In genomic region chr16:81040837-81041236, GRCh38 we compare ENCODE assay signal across 16 cellular contexts. TPM values are rescaled to one million over a fixed set of nuclear protein-coding genes. Genes with fewer than 3 reads are reported as not detected.
DNase-seq lines count a peak whose midpoint lies in the region; ATAC-seq and TF ChIP-seq lines count a peak whose summit lies in the region.
"Had no signal": no experiment of that assay in that cellular context is flagged by ENCODE, and none has a peak within 500 bp of the region (broad histone marks: within the 10 kb centered on the region; RNA-seq: fewer than 3 reads in every experiment).

No MANE protein-coding gene starts in this region.

- no peak overlapping the region for H3K4me3 Mint-ChIP-seq in activated naive CD4-positive, alpha-beta T cell treated with anti-CD3 and anti-CD28 coated beads for 36 hours
- no peak overlapping the region for H3K4me3 Mint-ChIP-seq in mesothelial cell of epicardium
- H3K4me3 Mint-ChIP-seq in CD4-positive, alpha-beta memory T cell, result no peak overlapping the region
- H3K4me3 Mint-ChIP-seq: CD4-positive, alpha-beta T cell; IgD-negative memory B cell had no signal

- peaks cover 12 to 25% of the 10 kb centered on the region in 2 donors for H3K36me3 Mint-ChIP-seq in activated naive CD4-positive, alpha-beta T cell treated with anti-CD3 and anti-CD28 coated beads, Interleukin-2, amount 50 U/mL, for 72 hours
- H3K36me3 Mint-ChIP-seq in activated naive CD4-positive, alpha-beta T cell treated with anti-CD3 and anti-CD28 coated beads for 36 hours (ENCODE audit: low read depth), result peaks cover 32% of the 10 kb centered on the region
- H3K36me3 Mint-ChIP-seq in mesothelial cell of epicardium, result peaks cover 44% of the 10 kb centered on the region
- H3K36me3 Mint-ChIP-seq in CD4-positive, alpha-beta memory T cell, result peaks cover 50 to 53% of the 10 kb centered on the region in 2 donors

- H3K27me3 Mint-ChIP-seq in activated naive CD4-positive, alpha-beta T cell treated with anti-CD3 and anti-CD28 coated beads for 36 hours (ENCODE audit: low read depth), result no peaks in the 10 kb centered on the region
- no peaks in the 10 kb centered on the region for H3K27me3 Mint-ChIP-seq in mesothelial cell of epicardium (ENCODE audit: low read depth)
- H3K27me3 Mint-ChIP-seq in CD4-positive, alpha-beta memory T cell, result no peaks in the 10 kb centered on the region
- H3K27me3 Mint-ChIP-seq: CD4-positive, alpha-beta T cell; IgD-negative memory B cell had no signal

- H3K9me3 Mint-ChIP-seq in activated naive CD4-positive, alpha-beta T cell treated with anti-CD3 and anti-CD28 coated beads, Interleukin-2, amount 50 U/mL, for 72 hours, result no peaks in the 10 kb centered on the region
- no peaks in the 10 kb centered on the region for H3K9me3 Mint-ChIP-seq in activated naive CD4-positive, alpha-beta T cell treated with anti-CD3 and anti-CD28 coated beads for 36 hours
- no peaks in the 10 kb centered on the region for H3K9me3 Mint-ChIP-seq in mesothelial cell of epicardium
- H3K9me3 Mint-ChIP-seq in CD4-positive, alpha-beta memory T cell, result peaks cover 0 to 2% (median 0%) of the 10 kb centered on the region in 8 donors
- H3K9me3 Mint-ChIP-seq: CD4-positive, alpha-beta T cell; IgD-negative memory B cell had no signal

- no peak overlapping the region for H3K4me3 ChIP-seq in CD4-positive, alpha-beta memory T cell (ENCODE audit: low read length in 2 of 2)

- TF ChIP-seq CTCF in mesothelial cell of epicardium (IDR thresholded peaks at IDR 0.05; ENCODE audit: unreplicated experiment), result no peak

- peak overlapping the region; percentile 0 to 69 for H3K27ac Mint-ChIP-seq in activated naive CD4-positive, alpha-beta T cell treated with anti-CD3 and anti-CD28 coated beads, Interleukin-2, amount 50 U/mL, for 72 hours
- no peak overlapping the region for H3K27ac Mint-ChIP-seq in activated naive CD4-positive, alpha-beta T cell treated with anti-CD3 and anti-CD28 coated beads for 36 hours
- peak overlapping the region; percentile 22 for H3K27ac Mint-ChIP-seq in mesothelial cell of epicardium
- H3K27ac Mint-ChIP-seq in CD4-positive, alpha-beta memory T cell, result peak overlapping the region in 2 of 7 donors; percentile 23 to 53
- H3K27ac Mint-ChIP-seq: CD4-positive, alpha-beta T cell had no signal

- H3K4me1 Mint-ChIP-seq in activated naive CD4-positive, alpha-beta T cell treated with anti-CD3 and anti-CD28 coated beads for 36 hours (ENCODE audit: low read depth), result peaks cover 32% of the 10 kb centered on the region
- peaks cover 34% of the 10 kb centered on the region for H3K4me1 Mint-ChIP-seq in mesothelial cell of epicardium
- peaks cover 20 to 38% (median 28%) of the 10 kb centered on the region in 4 donors for H3K4me1 Mint-ChIP-seq in CD4-positive, alpha-beta memory T cell

- no peaks in the 10 kb centered on the region for H3K27me3 ChIP-seq in CD4-positive, alpha-beta memory T cell (ENCODE audit: insufficient read depth, low read length)

- intact Hi-C loops in activated naive CD4-positive, alpha-beta T cell treated with anti-CD3 and anti-CD28 coated beads for 36 hours (cut with micrococcal nuclease), result no loop called here
- intact Hi-C loops in Right ventricle myocardium superior (cut with DNase I), result no loop called here
- intact Hi-C loops in CD4-positive, alpha-beta memory T cell (cut with micrococcal nuclease), result no loop called here

- CTCF ChIA-PET in activated naive CD4-positive, alpha-beta T cell treated with anti-CD3 and anti-CD28 coated beads for 36 hours (lab: Charles Lee), result no interaction called here
- CTCF ChIA-PET in CD4-positive, alpha-beta memory T cell (lab: Charles Lee; ENCODE audit: partially characterized antibody), result no interaction called here

- no peak for ATAC-seq in activated naive CD4-positive, alpha-beta T cell treated with anti-CD3 and anti-CD28 coated beads, Interleukin-2, amount 50 U/mL, for 72 hours
- no peak for ATAC-seq in Right ventricle myocardium superior (ENCODE audit: poor library complexity)
- ATAC-seq in HG03045 (IDR thresholded peaks at IDR 0.05; ENCODE audit: unreplicated experiment), result no peak
- ATAC-seq: Panc1, Right ventricle myocardium inferior had no signal

- no peaks in the 10 kb centered on the region for H3K9me3 ChIP-seq in CD4-positive, alpha-beta memory T cell (ENCODE audit: control insufficient read depth in 1 of 2, low read length in 2 of 2)

- DNase-seq in activated naive CD4-positive, alpha-beta T cell treated with anti-CD3 and anti-CD28 coated beads, Interleukin-2, amount 50 U/mL, for 72 hours (ENCODE audit: low spot score in 2 of 2), result no peak
- DNase-seq in activated naive CD4-positive, alpha-beta T cell treated with anti-CD3 and anti-CD28 coated beads for 36 hours, result no peak
- DNase-seq in astrocyte of the hippocampus (ENCODE audit: low read depth, low spot score) (peak; percentile 79), mesothelial cell of epicardium (ENCODE audit: low spot score in 2 of 2, unreplicated experiment in 2 of 2) (no peak), Right ventricle myocardium superior (no peak)
- no peak for DNase-seq in CD4-positive, alpha-beta memory T cell
- DNase-seq: CD4-positive, alpha-beta T cell; EL; NCI-H1417 treated with DMSO at 0.1 percent for 48 hours; NCI-H2029 treated with DMSO at 0.1 percent for 48 hours; NCI-H510A treated with DMSO at 0.1 percent for 48 hours had no signal

- POLR2A ChIA-PET in CD4-positive, alpha-beta memory T cell (lab: Charles Lee; ENCODE audit: partially characterized antibody), result no interaction called here

- peaks cover 25% of the 10 kb centered on the region for H3K4me1 ChIP-seq in CD4-positive, alpha-beta memory T cell (ENCODE audit: insufficient read depth, low read length)

- no peak overlapping the region for H3K27ac ChIP-seq in CD4-positive, alpha-beta memory T cell (ENCODE audit: low read depth, low read length)

- H3K36me3 ChIP-seq in CD4-positive, alpha-beta memory T cell (ENCODE audit: insufficient read depth, low read length), result peaks cover 35% of the 10 kb centered on the region

RNA-seq across cellular contexts. Expression of gene ATMIN, which starts 5.2 kb away (rescaled TPM):
- total RNA-seq in activated naive CD4-positive, alpha-beta T cell treated with anti-CD3 and anti-CD28 coated beads, Interleukin-2, amount 50 U/mL, for 72 hours, result 10 to 100 TPM; 12.4 to 16.5 TPM
- total RNA-seq in activated naive CD4-positive, alpha-beta T cell treated with anti-CD3 and anti-CD28 coated beads for 36 hours, result 10 to 100 TPM; 16.6 to 18.9 TPM
- total RNA-seq in mesothelial cell of epicardium, result 43.1 to 45.6 TPM (median 43.2 TPM) in 3 replicates
- 20.5 TPM for total RNA-seq in Right ventricle myocardium superior
- total RNA-seq in CD4-positive, alpha-beta memory T cell, result 10 to 100 TPM; 39.3 to 45.4 TPM
- polyA plus RNA-seq in CD4-positive, alpha-beta memory T cell, result 10 to 100 TPM; 26.1 to 46.3 TPM

RNA-seq across cellular contexts. Expression of gene CENPN, which starts 33.8 kb away (rescaled TPM):
- total RNA-seq in activated naive CD4-positive, alpha-beta T cell treated with anti-CD3 and anti-CD28 coated beads, Interleukin-2, amount 50 U/mL, for 72 hours, result 10 to 100 TPM; 41.7 to 57.9 TPM
- total RNA-seq in activated naive CD4-positive, alpha-beta T cell treated with anti-CD3 and anti-CD28 coated beads for 36 hours, result 10 to 100 TPM; 65.1 to 75.0 TPM
- total RNA-seq in mesothelial cell of epicardium, result 13.1 to 16.4 TPM (median 14.6 TPM) in 3 replicates
- total RNA-seq in Right ventricle myocardium superior, result 8.7 TPM
- 1 to 10 TPM; 3.4 to 4.0 TPM for total RNA-seq in CD4-positive, alpha-beta memory T cell
- 1 to 10 TPM; 2.9 to 3.9 TPM for polyA plus RNA-seq in CD4-positive, alpha-beta memory T cell

RNA-seq across cellular contexts. Expression of gene CMC2, which starts 34.2 kb away (rescaled TPM):
- total RNA-seq in activated naive CD4-positive, alpha-beta T cell treated with anti-CD3 and anti-CD28 coated beads, Interleukin-2, amount 50 U/mL, for 72 hours, result 100 to 1,000 TPM; 107 to 144 TPM
- 100 to 1,000 TPM; 112 to 122 TPM for total RNA-seq in activated naive CD4-positive, alpha-beta T cell treated with anti-CD3 and anti-CD28 coated beads for 36 hours
- 33.2 to 35.1 TPM (median 34.0 TPM) in 3 replicates for total RNA-seq in mesothelial cell of epicardium
- 133 TPM for total RNA-seq in Right ventricle myocardium superior
- 10 to 100 TPM; 39.7 to 39.9 TPM for total RNA-seq in CD4-positive, alpha-beta memory T cell
- 100 to 1,000 TPM; 109 to 154 TPM for polyA plus RNA-seq in CD4-positive, alpha-beta memory T cell

RNA-seq across cellular contexts. Expression of gene C16orf46, which starts 36.2 kb away (rescaled TPM):
- total RNA-seq in activated naive CD4-positive, alpha-beta T cell treated with anti-CD3 and anti-CD28 coated beads, Interleukin-2, amount 50 U/mL, for 72 hours, result 1 to 10 TPM in 1 of 2 donors, under 1 TPM in 1; 0.59 to 2.4 TPM
- total RNA-seq in activated naive CD4-positive, alpha-beta T cell treated with anti-CD3 and anti-CD28 coated beads for 36 hours, result under 1 TPM in 1 of 2 experiments, not detected in 1; 0.74 TPM
- total RNA-seq in mesothelial cell of epicardium (0.89 to 2.0 TPM (median 0.90 TPM) in 3 replicates), Right ventricle myocardium superior (0.38 TPM)
- total RNA-seq in CD4-positive, alpha-beta memory T cell, result under 1 TPM in 1 of 2 experiments, not detected in 1; 0.29 TPM
- polyA plus RNA-seq in CD4-positive, alpha-beta memory T cell, result under 1 TPM in 1 of 2 donors, not detected in 1; 0.49 TPM
- total RNA-seq: HT1080 had no signal
- polyA plus RNA-seq: IgD-negative memory B cell had no signal

RNA-seq across cellular contexts. Expression of gene GCSH, which starts 55.4 kb away (rescaled TPM):
- 10 to 100 TPM; 14.4 to 18.9 TPM for total RNA-seq in activated naive CD4-positive, alpha-beta T cell treated with anti-CD3 and anti-CD28 coated beads, Interleukin-2, amount 50 U/mL, for 72 hours
- 10 to 100 TPM; 25.7 to 27.4 TPM for total RNA-seq in activated naive CD4-positive, alpha-beta T cell treated with anti-CD3 and anti-CD28 coated beads for 36 hours
- total RNA-seq in mesothelial cell of epicardium (31.6 to 37.6 TPM (median 34.8 TPM) in 3 replicates), Right ventricle myocardium superior (43.6 TPM)
- 1 to 10 TPM; 3.5 to 4.9 TPM for total RNA-seq in CD4-positive, alpha-beta memory T cell
- 1 to 10 TPM; 4.7 to 8.0 TPM for polyA plus RNA-seq in CD4-positive, alpha-beta memory T cell
